18 cellular contexts compared by ENCODE assay signal in the genomic region with DNA sequence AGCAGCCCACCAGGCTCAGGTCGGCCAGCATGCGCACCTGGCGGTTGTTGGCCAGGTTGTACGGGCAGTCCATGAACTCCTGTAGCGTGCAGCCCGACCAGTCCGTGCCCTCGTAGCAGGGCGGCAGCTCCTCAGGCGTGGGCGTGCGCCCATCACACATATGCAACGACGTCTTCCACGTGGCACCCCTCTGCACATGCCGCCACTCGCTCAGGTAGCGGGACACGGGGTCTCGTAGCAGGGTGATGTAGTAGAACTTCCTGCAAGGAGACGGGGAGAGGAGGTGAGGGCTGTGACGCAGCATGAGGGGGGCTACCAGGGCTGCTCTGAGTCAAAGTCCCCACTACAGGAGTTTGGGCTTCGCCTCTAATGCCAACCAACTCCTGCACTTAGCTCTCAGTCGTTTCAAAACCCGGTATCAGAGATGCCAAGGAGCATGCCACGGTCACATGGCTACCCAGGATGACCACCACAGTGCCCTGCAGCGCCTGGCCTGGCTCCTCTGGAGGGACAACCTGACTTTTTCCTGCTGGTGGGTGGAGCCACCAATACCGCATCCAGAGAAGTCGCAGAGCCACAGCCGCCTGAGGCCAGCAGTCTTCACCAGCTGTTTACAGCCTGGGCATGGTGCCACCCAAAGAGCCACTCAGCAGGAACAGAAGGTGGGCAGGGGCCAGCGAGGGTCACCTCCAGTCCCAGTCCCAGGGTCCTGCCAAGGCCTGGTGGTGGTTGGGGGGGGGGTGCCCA. TPM values are rescaled to one million over a fixed set of nuclear protein-coding genes. Genes with fewer than 3 reads are reported as not detected.
DNase-seq lines count a peak whose midpoint lies in the region; ATAC-seq lines count a peak whose summit lies in the region.
"Had no signal": no experiment of that assay in that cellular context is flagged by ENCODE, and none has a peak within 500 bp of the region (broad histone marks: within the 10 kb centered on the region; RNA-seq: fewer than 3 reads in every experiment).

No MANE protein-coding gene starts in this region.

- no peak overlapping the region for H3K27ac Mint-ChIP-seq in activated CD8-positive, alpha-beta memory T cell treated with anti-CD3 and anti-CD28 coated beads, Interleukin-2, amount 10 ng/mL, durations not matched to agents 7 days and 5 days
- H3K27ac Mint-ChIP-seq: CD4-positive, alpha-beta T cell; GM23338 had no signal

- no peaks in the 10 kb centered on the region for H3K36me3 Mint-ChIP-seq in activated CD8-positive, alpha-beta memory T cell treated with anti-CD3 and anti-CD28 coated beads, Interleukin-2, amount 10 ng/mL, durations not matched to agents 7 days and 5 days

- no peaks in the 10 kb centered on the region for H3K9me3 Mint-ChIP-seq in activated CD8-positive, alpha-beta memory T cell treated with anti-CD3 and anti-CD28 coated beads, Interleukin-2, amount 10 ng/mL, durations not matched to agents 7 days and 5 days (ENCODE audit: low read depth)
- H3K9me3 Mint-ChIP-seq: CD4-positive, alpha-beta T cell; GM23338 had no signal

- ATAC-seq in activated CD8-positive, alpha-beta memory T cell treated with anti-CD3 and anti-CD28 coated beads, Interleukin-2, amount 10 ng/mL, durations not matched to agents 7 days and 5 days, result no peak
- no peak for ATAC-seq in sciatic nerve
- ATAC-seq in GM18520 (IDR thresholded peaks at IDR 0.05; ENCODE audit: unreplicated experiment), result no peak
- no peak for ATAC-seq in GM18907 (IDR thresholded peaks at IDR 0.05; ENCODE audit: unreplicated experiment)
- no peak for ATAC-seq in HG03159 (IDR thresholded peaks at IDR 0.05; ENCODE audit: unreplicated experiment)
- ATAC-seq: GM23338, Panc1 had no signal

- H3K27me3 ChIP-seq in layer of hippocampus (ENCODE audit: control insufficient read depth, insufficient read depth, low read length), result no peaks in the 10 kb centered on the region

- CTCF ChIA-PET in activated CD8-positive, alpha-beta memory T cell treated with anti-CD3 and anti-CD28 coated beads, Interleukin-2, amount 10 ng/mL, durations not matched to agents 7 days and 5 days (lab: Charles Lee), result no interaction called here

- DNase-seq in activated effector memory CD4-positive, alpha-beta T cell treated with anti-CD3 and anti-CD28 coated beads, Interleukin-2, amount 50 U/mL, for 16 hours, result peak; percentile 53
- no peak for DNase-seq in activated effector memory CD4-positive, alpha-beta T cell treated with Interleukin-2 at 50 U/mL for 16 hours
- peak; percentile 30 for DNase-seq in activated CD8-positive, alpha-beta memory T cell treated with anti-CD3 and anti-CD28 coated beads, Interleukin-2, amount 10 ng/mL, durations not matched to agents 7 days and 5 days
- peak; percentile 42 for DNase-seq in sciatic nerve (ENCODE audit: low spot score)
- DNase-seq: AML-193, Calu3, DMS79 treated with DMSO at 0.1 percent for 48 hours, NCI-H1092, NCI-H748 treated with DMSO at 0.1 percent for 48 hours, SHP77 had no signal

- intact Hi-C loops in sciatic nerve (cut with DNase I), result no loop called here

- no peak overlapping the region for H3K4me3 Mint-ChIP-seq in activated CD8-positive, alpha-beta memory T cell treated with anti-CD3 and anti-CD28 coated beads, Interleukin-2, amount 10 ng/mL, durations not matched to agents 7 days and 5 days
- H3K4me3 Mint-ChIP-seq: CD4-positive, alpha-beta T cell; GM23338 had no signal

- H3K27me3 Mint-ChIP-seq in activated CD8-positive, alpha-beta memory T cell treated with anti-CD3 and anti-CD28 coated beads, Interleukin-2, amount 10 ng/mL, durations not matched to agents 7 days and 5 days, result no peaks in the 10 kb centered on the region
- H3K27me3 Mint-ChIP-seq: CD4-positive, alpha-beta T cell had no signal

- peaks cover 2% of the 10 kb centered on the region for H3K4me1 Mint-ChIP-seq in activated CD8-positive, alpha-beta memory T cell treated with anti-CD3 and anti-CD28 coated beads, Interleukin-2, amount 10 ng/mL, durations not matched to agents 7 days and 5 days
- H3K4me1 Mint-ChIP-seq: GM23338 had no signal

- peak overlapping the region; percentile 16 for H3K27ac ChIP-seq in layer of hippocampus (ENCODE audit: low read depth, low read length)
- H3K27ac ChIP-seq: KMS-11 had no signal

RNA-seq across cellular contexts. Expression of a gene that starts 49.9 kb away (rescaled TPM):
- 1 to 10 TPM; 7.0 to 8.6 TPM for total RNA-seq in activated CD8-positive, alpha-beta memory T cell treated with anti-CD3 and anti-CD28 coated beads, Interleukin-2, amount 10 ng/mL, durations not matched to agents 7 days and 5 days
- 27.2 TPM for total RNA-seq in sciatic nerve
